8 cellular contexts compared by ENCODE assay signal in genomic region chr2:213149949-213150314, GRCh38. TPM values are rescaled to one million over a fixed set of nuclear protein-coding genes. Genes with fewer than 3 reads are reported as not detected.
DNase-seq lines count a peak whose midpoint lies in the region; ATAC-seq and TF ChIP-seq lines count a peak whose summit lies in the region.

No MANE protein-coding gene starts in this region.

- intact Hi-C loops in cardiac septum (cut with DNase I) = loop anchor here (2.0 to 10.0 kb wide), 4 partner anchors 48 to 463 kb away; no protein-coding TSS in a partner anchor
- intact Hi-C loops in mammary epithelial cell (cut with micrococcal nuclease) = loop anchor here (5.0 kb wide), 3 partner anchors 178 to 533 kb away; no protein-coding TSS in a partner anchor
- intact Hi-C loops in uterus (cut with DNase I; ENCODE audit: low total_unique reads) = no loop called here

- peak overlapping the region; percentile 77 to 84 for H3K27ac ChIP-seq in right atrium auricular region
- peak overlapping the region; percentile 69 for H3K27ac ChIP-seq in mammary epithelial cell (ENCODE audit: insufficient read depth, low read depth, low read length)
- peak overlapping the region; percentile 19 to 67 for H3K27ac ChIP-seq in mucosa of rectum (ENCODE audit: low read depth in 2 of 2, low read length in 2 of 2)
- peak overlapping the region; percentile 70 to 96 for H3K27ac ChIP-seq in uterus

- CTCF ChIA-PET in mammary epithelial cell (lab: Charles Lee; ENCODE audit: low non-redundant PET) = interaction anchor here (0.6 kb wide), 2 partner anchors 46 to 463 kb away, joined by 3 to 4 read pairs; no protein-coding TSS in a partner anchor

- dilution Hi-C loops in mammary epithelial cell (cut with HindIII; ENCODE audit: low sequenced_read_pairs) = no loop called here

- H3K9ac ChIP-seq in mammary epithelial cell (ENCODE audit: insufficient read depth, low read length) (peak overlapping the region; percentile 81), mucosa of rectum (ENCODE audit: low read depth in 1 of 2, low read length in 2 of 2) (peak overlapping the region; percentile 36 to 68)

- no peak for DNase-seq in right atrium auricular region (ENCODE audit: low spot score)
- no peak for DNase-seq in cardiac septum (ENCODE audit: low spot score)
- no peak for DNase-seq in mammary epithelial cell
- DNase-seq in uterus = no peak
- no peak for DNase-seq in cerebellar nuclear complex (lab: John Stamatoyannopoulos, UW)
- DNase-seq in NCI-H1436 (lab: John Stamatoyannopoulos, UW) = no peak

- H3K4me3 ChIP-seq in right atrium auricular region = peak overlapping the region; percentile 84 to 86
- H3K4me3 ChIP-seq in mammary epithelial cell (replicated peaks in 1 of 3; ENCODE audit: insufficient read depth in 1 of 3, low read depth in 2 of 3, low read length in 3 of 3) = peak overlapping the region; percentile 83 to 91 (median 83)
- peak overlapping the region; percentile 88 to 98 for H3K4me3 ChIP-seq in mucosa of rectum (ENCODE audit: low read length in 2 of 2)
- peak overlapping the region; percentile 58 to 98 for H3K4me3 ChIP-seq in uterus

- TF ChIP-seq CTCF in right atrium auricular region (IDR thresholded peaks at IDR 0.05) (no peak), mammary epithelial cell (conservative IDR thresholded peaks at IDR 0.05 in 1 of 2, IDR thresholded peaks at IDR 0.05 in 1 of 2; ENCODE audit: extremely low read depth in 1 of 2, insufficient read depth in 1 of 2, low read depth in 1 of 2, low read length in 2 of 2) (no peak), uterus (IDR thresholded peaks at IDR 0.05) (no peak)

- peaks cover 12% of the 10 kb centered on the region for H3K79me2 ChIP-seq in mammary epithelial cell (ENCODE audit: insufficient read depth, low read length)

- in situ Hi-C loops in mammary epithelial cell (cut with MboI; ENCODE audit: low sequenced_read_pairs in 2 of 2) = loop anchor here (5.0 to 10.0 kb wide), 3 partner anchors 378 to 553 kb away; no protein-coding TSS in a partner anchor

- BruUV-seq in mammary epithelial cell (replicated peaks; lab: Mats Ljungman, UMichigan) = TSS peak; percentile 26

- WGBS in mammary epithelial cell (ENCODE audit: low coverage, missing lambda C conversion rate) = 0% methylated on average over 7 of the region's 7 CpGs

- H4K20me1 ChIP-seq in mammary epithelial cell (ENCODE audit: insufficient read depth, low read length) = no peaks in the 10 kb centered on the region

- no peak for ATAC-seq in HG03159 (IDR thresholded peaks at IDR 0.05; ENCODE audit: unreplicated experiment)

- no peaks in the 10 kb centered on the region for H3K27me3 ChIP-seq in right atrium auricular region
- no peaks in the 10 kb centered on the region for H3K27me3 ChIP-seq in mammary epithelial cell (ENCODE audit: insufficient read depth, low read length)
- H3K27me3 ChIP-seq in mucosa of rectum (ENCODE audit: control insufficient read depth in 2 of 2, insufficient read depth in 2 of 2, low read length in 2 of 2) = no peaks in the 10 kb centered on the region
- no peaks in the 10 kb centered on the region for H3K27me3 ChIP-seq in uterus

- peak overlapping the region; percentile 95 for H3K4me2 ChIP-seq in mammary epithelial cell (ENCODE audit: insufficient read depth, low read depth, low read length)

- no peaks in the 10 kb centered on the region for H3K9me3 ChIP-seq in right atrium auricular region
- H3K9me3 ChIP-seq in mammary epithelial cell (replicated peaks; ENCODE audit: insufficient read depth, low read length) = no peaks in the 10 kb centered on the region
- H3K9me3 ChIP-seq in mucosa of rectum (ENCODE audit: control insufficient read depth in 2 of 2, low read length in 2 of 2) = no peaks in the 10 kb centered on the region
- H3K9me3 ChIP-seq in uterus = no peaks in the 10 kb centered on the region

- peaks cover 0 to 22% of the 10 kb centered on the region in 2 donors for H3K4me1 ChIP-seq in right atrium auricular region
- peaks cover 15% of the 10 kb centered on the region for H3K4me1 ChIP-seq in mammary epithelial cell (ENCODE audit: insufficient read depth, low read length)
- peaks cover 0 to 5% of the 10 kb centered on the region in 2 donors for H3K4me1 ChIP-seq in mucosa of rectum (ENCODE audit: control insufficient read depth in 2 of 2, insufficient read depth in 2 of 2, low read length in 2 of 2)
- H3K4me1 ChIP-seq in uterus = no peaks in the 10 kb centered on the region

- H2AFZ ChIP-seq in mammary epithelial cell (ENCODE audit: low read depth, low read length) = peak overlapping the region; percentile 94

- TF ChIP-seq POLR2A in uterus (IDR thresholded peaks at IDR 0.05) = no peak

- H3K36me3 ChIP-seq in right atrium auricular region (no peaks in the 10 kb centered on the region), mammary epithelial cell (ENCODE audit: insufficient read depth, low read length) (no peaks in the 10 kb centered on the region), mucosa of rectum (ENCODE audit: control insufficient read depth in 2 of 2, insufficient read depth in 2 of 2, low read length in 2 of 2) (no peaks in the 10 kb centered on the region), uterus (no peaks in the 10 kb centered on the region)

RNA-seq across cellular contexts. Expression of gene IKZF2, which starts 1.5 kb away (rescaled TPM):
- total RNA-seq in right atrium auricular region = 1 to 10 TPM; 6.0 to 6.5 TPM
- 5.6 TPM for total RNA-seq in cardiac septum
- 10 to 100 TPM; 17.3 to 27.9 TPM for total RNA-seq in mammary epithelial cell
- 6.4 TPM for polyA plus RNA-seq in mammary epithelial cell
- 2.6 TPM for polyA minus RNA-seq in mammary epithelial cell
- total RNA-seq in uterus = 10 to 100 TPM in 1 of 4 donors, 1 to 10 TPM in 3; 2.6 to 14.5 (median 4.2) TPM
